ENCODE assay signal across 8 cellular contexts in genomic region chr7:55432937-55433784, GRCh38.
A peak's percentile ranks its signal among the peaks of the same experiment; 100 is the strongest.
DNase-seq lines count a peak whose midpoint lies in the region; ATAC-seq, FAIRE-seq and TF ChIP-seq lines count a peak whose summit lies in the region.

No MANE protein-coding gene starts in this region.

- FAIRE-seq in islet of Langerhans (lab: Jason Lieb, UNC) = peak; percentile 72

- POLR2A ChIA-PET in AG04449 (lab: Yijun Ruan, JAX) = no interaction called here

- no peak overlapping the region for H3K4me3 ChIP-seq in AG04449 (ENCODE audit: low read depth, low read length)
- H3K4me3 ChIP-seq in adrenal gland = no peak overlapping the region

- intact Hi-C loops in adrenal gland (cut with DNase I) = loop anchor here (5.0 to 10.0 kb wide), 2 partner anchors 162 to 164 kb away; no protein-coding TSS in a partner anchor

- peak; percentile 39 for TF ChIP-seq CTCF in AG04449 (IDR thresholded peaks at IDR 0.05; ENCODE audit: insufficient read depth, low read length, missing control alignments)
- TF ChIP-seq CTCF in GM12874 (IDR thresholded peaks at IDR 0.05; ENCODE audit: insufficient read depth, low read depth, low read length) = peak; percentile 56; the same call in 1 of the 2 replicates
- TF ChIP-seq CTCF in adrenal gland (IDR thresholded peaks at IDR 0.05) = peak; percentile 9 to 55 (median 34)

- WGBS in adrenal gland, 4 donors = 66 to 70% (median 68%) methylated on average over 13 of the region's 13 CpGs

- no peak for TF ChIP-seq POLR2A in adrenal gland (IDR thresholded peaks at IDR 0.05)

- DNase-seq in AG04449 (ENCODE audit: low read depth, low spot score) (no peak), NCI-H2107 (lab: John Stamatoyannopoulos, UW) (peak; percentile 64), adrenal gland (peak in 1 of 7 donors; percentile 14), 8988T (no peak)

- H3K9me3 ChIP-seq in adrenal gland (replicated peaks in 1 of 3) = no peaks in the 10 kb centered on the region

- no peak overlapping the region for H3K27ac ChIP-seq in adrenal gland

- CTCF ChIA-PET in AG04449 (lab: Yijun Ruan, JAX) = interaction anchor here (0.6 to 2.4 kb wide), 16 partner anchors 9 to 166 kb away, joined by 3 to 12 read pairs (median 4); no protein-coding TSS in a partner anchor

- peaks cover 0 to 4% of the 10 kb centered on the region in 2 donors for H3K36me3 ChIP-seq in adrenal gland (replicated peaks in 1 of 2)

- no peaks in the 10 kb centered on the region for H3K4me1 ChIP-seq in adrenal gland (replicated peaks in 1 of 2)

- no peaks in the 10 kb centered on the region for H3K27me3 ChIP-seq in adrenal gland

- ATAC-seq in HG02870 (IDR thresholded peaks at IDR 0.05; ENCODE audit: unreplicated experiment) (peak; percentile 73), HG02623 (IDR thresholded peaks at IDR 0.05; ENCODE audit: unreplicated experiment) (no peak)
